8 cellular contexts compared by ENCODE assay signal in the genomic region with DNA sequence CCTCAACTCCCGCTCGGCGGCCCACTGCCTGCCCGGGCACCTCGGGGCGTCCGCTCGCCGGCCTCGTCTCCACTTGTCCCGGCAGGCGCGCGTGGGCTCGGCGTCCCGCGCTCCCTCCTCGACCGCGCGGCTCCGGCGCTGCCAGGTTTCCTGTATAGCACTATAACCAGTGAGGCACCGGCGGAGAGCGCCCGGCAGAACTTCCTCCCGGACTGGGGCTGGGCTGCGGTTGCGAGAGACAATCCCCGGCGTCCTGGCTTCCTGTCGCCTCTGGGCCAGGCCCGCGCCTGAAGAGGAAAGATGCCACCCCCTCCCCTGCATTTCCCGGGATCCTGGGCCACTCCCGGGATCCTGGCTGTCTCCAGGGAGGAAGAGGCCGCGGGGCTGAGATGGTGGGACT.
DNase-seq lines count a peak whose midpoint lies in the region; ATAC-seq and TF ChIP-seq lines count a peak whose summit lies in the region.

No MANE protein-coding gene starts in this region.

- peak overlapping the region in 2 of 7 donors; percentile 30 to 85 for H3K27ac Mint-ChIP-seq in CD4-positive, alpha-beta memory T cell
- no peak overlapping the region for H3K27ac Mint-ChIP-seq in activated CD4-positive, alpha-beta memory T cell treated with anti-CD3 and anti-CD28 coated beads for 36 hours

- H3K9me3 ChIP-seq in CD4-positive, alpha-beta memory T cell (ENCODE audit: control insufficient read depth in 1 of 2, low read length in 2 of 2): no peaks in the 10 kb centered on the region
- H3K9me3 ChIP-seq in esophagus (ENCODE audit: control insufficient read depth in 2 of 2, insufficient read depth in 1 of 2, low read depth in 1 of 2, low read length in 1 of 2) (no peaks in the 10 kb centered on the region), neuronal stem cell (replicated peaks in 1 of 2; ENCODE audit: control insufficient read depth in 2 of 2, insufficient read depth in 1 of 2, low read depth in 1 of 2, low read length in 2 of 2) (no peaks in the 10 kb centered on the region), A673 (ENCODE audit: low read depth, low read length, poor library complexity, severe bottlenecking) (no peaks in the 10 kb centered on the region)

- H4K8ac ChIP-seq in neuronal stem cell (ENCODE audit: low read depth, low read length): no peak overlapping the region

- no peak overlapping the region for H3K4me3 ChIP-seq in CD4-positive, alpha-beta memory T cell (ENCODE audit: low read length in 2 of 2)
- H3K4me3 ChIP-seq in esophagus (ENCODE audit: low read depth in 1 of 2, low read length in 2 of 2) (peak overlapping the region; percentile 49 to 61), neuronal stem cell (ENCODE audit: low read length in 2 of 2) (peak overlapping the region in 1 of 2 donors; percentile 3), A673 (ENCODE audit: low read depth, low read length, poor library complexity, severe bottlenecking) (no peak overlapping the region)

- H3K9ac ChIP-seq in neuronal stem cell (ENCODE audit: low read depth, low read length, poor library complexity): no peak overlapping the region

- no peak overlapping the region for H2AFZ ChIP-seq in neuronal stem cell (ENCODE audit: low read length)

- peaks cover 5 to 28% of the 10 kb centered on the region in 2 donors for H3K36me3 Mint-ChIP-seq in CD4-positive, alpha-beta memory T cell
- H3K36me3 Mint-ChIP-seq in activated CD4-positive, alpha-beta memory T cell treated with anti-CD3 and anti-CD28 coated beads for 36 hours: peaks cover 3% of the 10 kb centered on the region

- CTCF ChIA-PET in CD4-positive, alpha-beta memory T cell (lab: Charles Lee; ENCODE audit: partially characterized antibody): no interaction called here
- CTCF ChIA-PET in activated CD4-positive, alpha-beta memory T cell treated with anti-CD3 and anti-CD28 coated beads for 36 hours (lab: Charles Lee): interaction anchor here (1.2 kb wide), 1 partner anchor 157 kb away, joined by 3 read pairs; no protein-coding TSS in a partner anchor
- CTCF ChIA-PET in A673 (lab: Charles Lee): no interaction called here

- no peak overlapping the region for H2AK5ac ChIP-seq in neuronal stem cell (ENCODE audit: low read depth, low read length)

- peaks cover 10 to 32% (median 18%) of the 10 kb centered on the region in 4 donors for H3K4me1 Mint-ChIP-seq in CD4-positive, alpha-beta memory T cell
- peaks cover 26% of the 10 kb centered on the region for H3K4me1 Mint-ChIP-seq in activated CD4-positive, alpha-beta memory T cell treated with anti-CD3 and anti-CD28 coated beads for 36 hours (ENCODE audit: low read depth)

- POLR2A ChIA-PET in CD4-positive, alpha-beta memory T cell (lab: Charles Lee; ENCODE audit: partially characterized antibody): interaction anchor here (1.9 kb wide), 1 partner anchor 56 kb away, joined by 6 read pairs; no protein-coding TSS in a partner anchor
- POLR2A ChIA-PET in activated CD4-positive, alpha-beta memory T cell treated with anti-CD3 and anti-CD28 coated beads for 36 hours (lab: Charles Lee): no interaction called here
- POLR2A ChIA-PET in A673 (lab: Charles Lee; ENCODE audit: low non-redundant PET): interaction anchor here (0.6 kb wide), 1 partner anchor 889 kb away, joined by 9 read pairs; no protein-coding TSS in a partner anchor

- H2BK120ac ChIP-seq in neuronal stem cell (ENCODE audit: low read depth, low read length): no peak overlapping the region

- no peak overlapping the region for H3K14ac ChIP-seq in neuronal stem cell (ENCODE audit: low read length)

- no peak overlapping the region for H3K4ac ChIP-seq in neuronal stem cell (ENCODE audit: low read length)

- H3K27me3 Mint-ChIP-seq in CD4-positive, alpha-beta memory T cell: no peaks in the 10 kb centered on the region
- H3K27me3 Mint-ChIP-seq in activated CD4-positive, alpha-beta memory T cell treated with anti-CD3 and anti-CD28 coated beads for 36 hours: peaks cover 6% of the 10 kb centered on the region

- peaks cover 23% of the 10 kb centered on the region for H3K4me1 ChIP-seq in CD4-positive, alpha-beta memory T cell (ENCODE audit: insufficient read depth, low read length)
- peaks cover 3 to 34% of the 10 kb centered on the region in 2 donors for H3K4me1 ChIP-seq in esophagus (ENCODE audit: control insufficient read depth in 2 of 2, insufficient read depth in 2 of 2, low read length in 1 of 2)
- H3K4me1 ChIP-seq in neuronal stem cell (ENCODE audit: control insufficient read depth in 2 of 2, insufficient read depth in 1 of 2, low read depth in 1 of 2, low read length in 2 of 2): peaks cover 16 to 19% of the 10 kb centered on the region in 2 donors
- H3K4me1 ChIP-seq in A673 (ENCODE audit: insufficient read depth, low read length, poor library complexity, severe bottlenecking): peaks cover 32% of the 10 kb centered on the region

- H3K9me3 Mint-ChIP-seq in CD4-positive, alpha-beta memory T cell: peaks cover 0 to 2% (median 0%) of the 10 kb centered on the region in 8 donors
- no peaks in the 10 kb centered on the region for H3K9me3 Mint-ChIP-seq in activated CD4-positive, alpha-beta memory T cell treated with anti-CD3 and anti-CD28 coated beads for 36 hours

- peak overlapping the region in 6 of 8 donors; percentile 23 to 88 (median 50) for H3K4me3 Mint-ChIP-seq in CD4-positive, alpha-beta memory T cell
- peak overlapping the region; percentile 76 for H3K4me3 Mint-ChIP-seq in activated CD4-positive, alpha-beta memory T cell treated with anti-CD3 and anti-CD28 coated beads for 36 hours

- no peak overlapping the region for H2BK5ac ChIP-seq in neuronal stem cell (ENCODE audit: low read length)

- WGBS in esophagus, 2 donors: 1 to 2% methylated on average over 31 to 40 of the region's 40 CpGs
- no CpG with 5 or more reads among the region's 40 CpGs for WGBS in neuronal stem cell (ENCODE audit: extremely low coverage in 2 of 2, insufficient read length in 2 of 2, insufficient replicate concordance in 1 of 2), 2 donors

- peak overlapping the region; percentile 96 for H3K4me2 ChIP-seq in neuronal stem cell (ENCODE audit: insufficient read depth, low read length, poor library complexity, severe bottlenecking)

- H3K79me1 ChIP-seq in neuronal stem cell (ENCODE audit: low read depth, low read length): no peaks in the 10 kb centered on the region

- peak overlapping the region; percentile 52 for H3K18ac ChIP-seq in neuronal stem cell (ENCODE audit: low read length)

- no peak overlapping the region for H2BK12ac ChIP-seq in neuronal stem cell (ENCODE audit: low read length)

- peak overlapping the region; percentile 12 for H3K23ac ChIP-seq in neuronal stem cell (ENCODE audit: low read depth, low read length, poor library complexity)

- H3K36me3 ChIP-seq in CD4-positive, alpha-beta memory T cell (ENCODE audit: insufficient read depth, low read length): peaks cover 5% of the 10 kb centered on the region
- H3K36me3 ChIP-seq in esophagus (ENCODE audit: control insufficient read depth in 2 of 2, insufficient read depth in 2 of 2, low read length in 1 of 2) (peaks cover 4 to 16% of the 10 kb centered on the region in 2 donors), neuronal stem cell (replicated peaks in 1 of 2; ENCODE audit: control insufficient read depth in 2 of 2, insufficient read depth in 2 of 2, low read length in 2 of 2) (peaks cover 0 to 3% of the 10 kb centered on the region in 2 donors), A673 (ENCODE audit: insufficient read depth, low read length, poor library complexity, severe bottlenecking) (no peaks in the 10 kb centered on the region)

- no peaks in the 10 kb centered on the region for H3K27me3 ChIP-seq in CD4-positive, alpha-beta memory T cell (ENCODE audit: insufficient read depth, low read length)
- no peaks in the 10 kb centered on the region for H3K27me3 ChIP-seq in esophagus (ENCODE audit: control insufficient read depth in 1 of 2, insufficient read depth in 2 of 2, low read length in 2 of 2)
- peaks cover 29 to 49% (median 36%) of the 10 kb centered on the region in 3 experiments for H3K27me3 ChIP-seq in neuronal stem cell (ENCODE audit: control insufficient read depth in 3 of 3, insufficient read depth in 3 of 3, low read depth in 1 of 3, low read length in 3 of 3)
- peaks cover 37% of the 10 kb centered on the region for H3K27me3 ChIP-seq in A673 (replicated peaks; ENCODE audit: insufficient read depth, low read depth, low read length, poor library complexity)

- DNase-seq in CD4-positive, alpha-beta memory T cell: peak; percentile 41 to 66 (median 50)
- DNase-seq in KG1 (lab: John Stamatoyannopoulos, UW): peak; percentile 20
- peak; percentile 75 for DNase-seq in activated CD4-positive, alpha-beta memory T cell treated with anti-CD3 and anti-CD28 coated beads for 36 hours
- no peak for DNase-seq in neuronal stem cell (ENCODE audit: low spot score)
- DNase-seq in superior temporal gyrus (ENCODE audit: extremely low spot score): no peak
- no peak for DNase-seq in A673 (ENCODE audit: low spot score)

- H2BK15ac ChIP-seq in neuronal stem cell (ENCODE audit: low read length): no peak overlapping the region

- H4K91ac ChIP-seq in neuronal stem cell (ENCODE audit: low read depth, low read length, poor library complexity): no peak overlapping the region

- no peak for TF ChIP-seq CTCF in A673 (conservative IDR thresholded peaks at IDR 0.05; ENCODE audit: low read depth, low read length)

- no TSS peak for BruUV-seq in A673 (replicated peaks; lab: Mats Ljungman, UMichigan)

- no peak for ATAC-seq in HG03280 (IDR thresholded peaks at IDR 0.05; ENCODE audit: unreplicated experiment)

- intact Hi-C loops in CD4-positive, alpha-beta memory T cell (cut with micrococcal nuclease): loop anchor here (5.0 kb wide), 1 partner anchor 56 kb away; no protein-coding TSS in a partner anchor
- intact Hi-C loops in activated CD4-positive, alpha-beta memory T cell treated with anti-CD3 and anti-CD28 coated beads for 36 hours (cut with micrococcal nuclease): no loop called here
- intact Hi-C loops in A673 (cut with micrococcal nuclease; ENCODE audit: unreplicated experiment): no loop called here

- no peak overlapping the region for H3K27ac ChIP-seq in CD4-positive, alpha-beta memory T cell (ENCODE audit: low read depth, low read length)
- peak overlapping the region; percentile 88 to 90 for H3K27ac ChIP-seq in esophagus (ENCODE audit: low read depth in 2 of 2, low read length in 1 of 2)
- no peak overlapping the region for H3K27ac ChIP-seq in neuronal stem cell (replicated peaks; ENCODE audit: low read length)
- H3K27ac ChIP-seq in A673 (ENCODE audit: low read depth, low read length, poor library complexity, severe bottlenecking): no peak overlapping the region

Comparison
In these comparisons a context has a peak if more than half of its experiments do, and no peak if none do; other contexts are left out.
1. DNase-seq: peak in CD4-positive, alpha-beta memory T cell (5 of 5), KG1 (single experiment) and activated CD4-positive, alpha-beta memory T cell treated with anti-CD3 and anti-CD28 coated beads for 36 hours (single experiment); none in neuronal stem cell (single experiment), superior temporal gyrus (single experiment) and A673 (single experiment).
2. H3K27ac ChIP-seq: peak in esophagus (2 of 2); none in CD4-positive, alpha-beta memory T cell (single experiment), neuronal stem cell (single experiment) and A673 (single experiment).
3. H3K4me3 ChIP-seq: peak in esophagus (2 of 2); none in CD4-positive, alpha-beta memory T cell (0 of 2) and A673 (single experiment).